In genomic region chr17:76178124-76178523, GRCh38 we compare ENCODE assay signal across 31 cellular contexts. TPM values are rescaled to one million over a fixed set of nuclear protein-coding genes. Genes with fewer than 3 reads are reported as not detected.
DNase-seq lines count a peak whose midpoint lies in the region; ATAC-seq, FAIRE-seq and TF ChIP-seq lines count a peak whose summit lies in the region.
"Had no signal": no experiment of that assay in that cellular context is flagged by ENCODE, and none has a peak within 500 bp of the region (broad histone marks: within the 10 kb centered on the region; RNA-seq: fewer than 3 reads in every experiment).

No MANE protein-coding gene starts in this region.

- TF ChIP-seq EP300 in HepG2 (IDR thresholded peaks at IDR 0.05; ENCODE audit: low read depth in 2 of 2, low read length in 2 of 2) (no peak), HepG2 (CRISPR knock-in tag; IDR thresholded peaks at IDR 0.05; ENCODE audit: borderline replicate concordance) (no peak)

- H3K27ac Mint-ChIP-seq in T-helper 1 cell treated with Interleukin-12 subunit alpha and Interleukin-12 subunit beta and Interleukin-4 antibody, amounts not matched to agents 30 μg/mL and 1 μg/mL, for 36 hours, result peak overlapping the region; percentile 90
- H3K27ac Mint-ChIP-seq in activated naive CD8-positive, alpha-beta T cell treated with anti-CD3 and anti-CD28 coated beads, Interleukin-2, amount 10 ng/mL, durations not matched to agents 7 days and 5 days, result peak overlapping the region; percentile 88
- H3K27ac Mint-ChIP-seq: endodermal cell, mesothelial cell of epicardium, type B pancreatic cell had no signal

- peaks cover 18% of the 10 kb centered on the region for H3K36me3 Mint-ChIP-seq in T-helper 1 cell treated with Interleukin-12 subunit alpha and Interleukin-12 subunit beta and Interleukin-4 antibody, amounts not matched to agents 30 μg/mL and 1 μg/mL, for 36 hours (ENCODE audit: low read depth)
- H3K36me3 Mint-ChIP-seq in activated naive CD8-positive, alpha-beta T cell treated with anti-CD3 and anti-CD28 coated beads, Interleukin-2, amount 10 ng/mL, durations not matched to agents 7 days and 5 days, result peaks cover 21% of the 10 kb centered on the region
- H3K36me3 Mint-ChIP-seq: mesothelial cell of epicardium, type B pancreatic cell had no signal

- POLR2A ChIA-PET in HepG2 (lab: Yijun Ruan, JAX), result interaction anchor here (0.6 to 1.3 kb wide), 2 partner anchors 54 to 60 kb away, joined by 3 to 4 read pairs; no protein-coding TSS in a partner anchor
- POLR2A ChIA-PET in activated naive CD8-positive, alpha-beta T cell treated with anti-CD3 and anti-CD28 coated beads, Interleukin-2, amount 10 ng/mL, durations not matched to agents 7 days and 5 days (lab: Charles Lee), result interaction anchor here (0.5 to 18.9 kb wide), 8 partner anchors 12 to 101 kb away, joined by 3 to 1184 read pairs (median 11); partner anchors contain the start of genes FOXJ1 and UBALD2

- H3K4me3 ChIP-seq in HepG2 (replicated peaks in 1 of 3; ENCODE audit: insufficient read depth in 1 of 3, low read depth in 2 of 3, low read length in 3 of 3) (no peak overlapping the region), right lobe of liver (no peak overlapping the region), psoas muscle (no peak overlapping the region), hepatocyte (no peak overlapping the region)
- H3K4me3 ChIP-seq: coronary artery, esophagus muscularis mucosa, left lung, SJSA1 had no signal

- in situ Hi-C loops in HepG2 (cut with HindIII; ENCODE audit: extremely low pct_ligation_motif_present, low pct_unique_long_range_greater_than_20kb), result no loop called here

- no peak for ATAC-seq in HepG2
- no peak for ATAC-seq in right lobe of liver
- no peak for ATAC-seq in activated naive CD8-positive, alpha-beta T cell treated with anti-CD3 and anti-CD28 coated beads, Interleukin-2, amount 10 ng/mL, durations not matched to agents 7 days and 5 days (ENCODE audit: low read depth)
- peak; percentile 10 to 53 (median 38) for ATAC-seq in psoas muscle
- ATAC-seq: left lung had no signal

- no peak for TF ChIP-seq RAD21 in HepG2 (CRISPR knock-in tag; IDR thresholded peaks at IDR 0.05)

- H3K9me3 ChIP-seq in HepG2 (ENCODE audit: low read length) (no peaks in the 10 kb centered on the region), right lobe of liver (no peaks in the 10 kb centered on the region), psoas muscle (no peaks in the 10 kb centered on the region), hepatocyte (ENCODE audit: low read depth) (no peaks in the 10 kb centered on the region)
- H3K9me3 ChIP-seq: esophagus muscularis mucosa, left lung, SJSA1 had no signal

- H3K9ac ChIP-seq in HepG2 (ENCODE audit: insufficient read depth, low read depth, low read length), result no peak overlapping the region

- DNase-seq in T-helper 1 cell (no peak), HepG2 (ENCODE audit: low spot score) (no peak), right lobe of liver (no peak), psoas muscle (no peak), EL (no peak), hepatocyte (ENCODE audit: low spot score) (no peak)
- no peak for DNase-seq in activated naive CD8-positive, alpha-beta T cell treated with anti-CD3 and anti-CD28 coated beads, Interleukin-2, amount 10 ng/mL, durations not matched to agents 7 days and 5 days
- DNase-seq: activated effector memory CD4-positive, alpha-beta T cell treated with Interleukin-2 at 50 U/mL for 16 hours; anterior cingulate cortex; DMS53; endodermal cell; foreskin melanocyte; GF-D8; GOT3; hypothalamus; left lung; NCI-H2029 treated with DMSO at 0.1 percent for 48 hours; NCI-H345; NCI-H774; stimulated activated CD4-positive, alpha-beta T cell treated with anti-CD3 and anti-CD28 coated beads, Interleukin-15, amount 100 ng/mL, for 24 hours; WERI-Rb-1 had no signal

- 74% methylated on average over 7 of the region's 10 CpGs for WGBS in HepG2 (ENCODE audit: low lambda C conversion rate)
- no CpG with 5 or more reads among the region's 10 CpGs for WGBS in right lobe of liver (ENCODE audit: insufficient coverage, low coverage, low lambda C conversion rate, missing lambda C conversion rate)
- WGBS in psoas muscle, 3 donors, result 43 to 56% (median 44%) methylated on average over 10 of the region's 10 CpGs
- WGBS in hepatocyte (ENCODE audit: low lambda C conversion rate, missing lambda C conversion rate), result 97% methylated on average over 10 of the region's 10 CpGs

- intact Hi-C loops in HepG2 (cut with micrococcal nuclease; ENCODE audit: unreplicated experiment), result no loop called here
- intact Hi-C loops in right lobe of liver (cut with DNase I), result loop anchor here in 1 of 2 donors (10.0 kb wide), 1 partner anchor 53 kb away; no protein-coding TSS in a partner anchor
- intact Hi-C loops in psoas muscle (cut with DNase I), result no loop called here

- no peak for TF ChIP-seq CTCF in HepG2 (CRISPR knock-in tag; IDR thresholded peaks at IDR 0.05)
- no peak for TF ChIP-seq CTCF in right lobe of liver (IDR thresholded peaks at IDR 0.05)
- TF ChIP-seq CTCF in psoas muscle (IDR thresholded peaks at IDR 0.05), result no peak
- TF ChIP-seq CTCF in hepatocyte (IDR thresholded peaks at IDR 0.05; ENCODE audit: poor library complexity), result no peak

- BruUV-seq in HepG2 (replicated peaks; lab: Mats Ljungman, UMichigan), result no TSS peak

- H3K36me3 ChIP-seq in HepG2 (replicated peaks in 1 of 2; ENCODE audit: control insufficient read depth in 1 of 2, insufficient read depth in 2 of 2, low read length in 2 of 2) (no peaks in the 10 kb centered on the region), right lobe of liver (no peaks in the 10 kb centered on the region), psoas muscle (ENCODE audit: insufficient read depth in 1 of 2, low read depth in 1 of 2) (no peaks in the 10 kb centered on the region), hepatocyte (replicated peaks; ENCODE audit: insufficient read depth, low read depth) (no peaks in the 10 kb centered on the region)
- H3K36me3 ChIP-seq: esophagus muscularis mucosa, left lung, SJSA1, WERI-Rb-1 had no signal

- H3K4me1 Mint-ChIP-seq in T-helper 1 cell treated with Interleukin-12 subunit alpha and Interleukin-12 subunit beta and Interleukin-4 antibody, amounts not matched to agents 30 μg/mL and 1 μg/mL, for 36 hours (ENCODE audit: low read depth), result peaks cover 44% of the 10 kb centered on the region
- peaks cover 45% of the 10 kb centered on the region for H3K4me1 Mint-ChIP-seq in activated naive CD8-positive, alpha-beta T cell treated with anti-CD3 and anti-CD28 coated beads, Interleukin-2, amount 10 ng/mL, durations not matched to agents 7 days and 5 days

- H3K4me2 ChIP-seq in HepG2 (ENCODE audit: low read depth, low read length) (no peak overlapping the region), hepatocyte (no peak overlapping the region)

- no peak overlapping the region for H3K4me3 Mint-ChIP-seq in T-helper 1 cell treated with Interleukin-12 subunit alpha and Interleukin-12 subunit beta and Interleukin-4 antibody, amounts not matched to agents 30 μg/mL and 1 μg/mL, for 36 hours
- H3K4me3 Mint-ChIP-seq in activated naive CD8-positive, alpha-beta T cell treated with anti-CD3 and anti-CD28 coated beads, Interleukin-2, amount 10 ng/mL, durations not matched to agents 7 days and 5 days, result no peak overlapping the region
- H3K4me3 Mint-ChIP-seq: endodermal cell, mesothelial cell of epicardium, type B pancreatic cell had no signal

- no peaks in the 10 kb centered on the region for H3K27me3 Mint-ChIP-seq in T-helper 1 cell treated with Interleukin-12 subunit alpha and Interleukin-12 subunit beta and Interleukin-4 antibody, amounts not matched to agents 30 μg/mL and 1 μg/mL, for 36 hours (ENCODE audit: low read depth)
- H3K27me3 Mint-ChIP-seq in activated naive CD8-positive, alpha-beta T cell treated with anti-CD3 and anti-CD28 coated beads, Interleukin-2, amount 10 ng/mL, durations not matched to agents 7 days and 5 days, result no peaks in the 10 kb centered on the region
- H3K27me3 Mint-ChIP-seq: type B pancreatic cell had no signal

- H3K9me2 ChIP-seq in hepatocyte (replicated peaks; ENCODE audit: insufficient read depth), result no peaks in the 10 kb centered on the region

- H3K79me2 ChIP-seq in HepG2 (ENCODE audit: insufficient read depth, low read length), result no peaks in the 10 kb centered on the region
- H3K79me2 ChIP-seq in hepatocyte, result no peaks in the 10 kb centered on the region

- no peaks in the 10 kb centered on the region for H3K9me3 Mint-ChIP-seq in T-helper 1 cell treated with Interleukin-12 subunit alpha and Interleukin-12 subunit beta and Interleukin-4 antibody, amounts not matched to agents 30 μg/mL and 1 μg/mL, for 36 hours
- no peaks in the 10 kb centered on the region for H3K9me3 Mint-ChIP-seq in activated naive CD8-positive, alpha-beta T cell treated with anti-CD3 and anti-CD28 coated beads, Interleukin-2, amount 10 ng/mL, durations not matched to agents 7 days and 5 days
- H3K9me3 Mint-ChIP-seq: endodermal cell, mesothelial cell of epicardium, type B pancreatic cell had no signal

- TF ChIP-seq POLR2A in HepG2 (IDR thresholded peaks at IDR 0.05; ENCODE audit: insufficient read depth in 1 of 2, low read depth in 2 of 2, low read length in 2 of 2) (no peak), right lobe of liver (IDR thresholded peaks at IDR 0.05) (no peak)

- no peak for FAIRE-seq in HepG2 (lab: Jason Lieb, UNC)

- no peak overlapping the region for H2AFZ ChIP-seq in HepG2 (ENCODE audit: low read length)
- no peak overlapping the region for H2AFZ ChIP-seq in hepatocyte

- CTCF ChIA-PET in HepG2 (lab: Yijun Ruan, JAX; ENCODE audit: low intra/inter-chr PET ratio, low total read pairs), result no interaction called here

- no peak overlapping the region for H3K27ac ChIP-seq in HepG2 (ENCODE audit: extremely low read length, insufficient read depth, low read length)
- H3K27ac ChIP-seq in right lobe of liver, result no peak overlapping the region
- H3K27ac ChIP-seq in psoas muscle, result no peak overlapping the region
- H3K27ac ChIP-seq in hepatocyte, result no peak overlapping the region
- H3K27ac ChIP-seq: 22Rv1, coronary artery, esophagus muscularis mucosa, left lung, SJSA1, WERI-Rb-1 had no signal

- H3K4me1 ChIP-seq in HepG2 (ENCODE audit: insufficient read depth, low read length) (peaks cover 51% of the 10 kb centered on the region), right lobe of liver (peaks cover 0 to 3% (median 0%) of the 10 kb centered on the region in 4 donors), psoas muscle (peaks cover 17% of the 10 kb centered on the region), hepatocyte (ENCODE audit: insufficient read depth) (peaks cover 8% of the 10 kb centered on the region)

- H3K27me3 ChIP-seq in HepG2 (ENCODE audit: control insufficient read depth in 1 of 2, insufficient read depth in 2 of 2, low read length in 2 of 2) (peaks cover 0 to 1% of the 10 kb centered on the region in 2 experiments; a peak in 1 of 5 replicates), right lobe of liver (no peaks in the 10 kb centered on the region), psoas muscle (ENCODE audit: insufficient read depth in 3 of 3, low read length in 2 of 3) (no peaks in the 10 kb centered on the region), hepatocyte (no peaks in the 10 kb centered on the region)
- H3K27me3 ChIP-seq: esophagus muscularis mucosa, left lung, SJSA1 had no signal

- H4K20me1 ChIP-seq in HepG2 (ENCODE audit: insufficient read depth, low read length) (no peaks in the 10 kb centered on the region), hepatocyte (ENCODE audit: insufficient read depth, poor library complexity, severe bottlenecking) (no peaks in the 10 kb centered on the region)

RNA-seq across cellular contexts. Expression of gene FOXJ1, which starts 37.1 kb away (rescaled TPM):
- total RNA-seq in HepG2 (2016; rRNA removed; fragmentation: Illumina TruSeq; extraction: Trizol) (1.4 and 1.6 TPM in 2 replicates), right lobe of liver (under 1 TPM in 3 of 6 experiments, not detected in 3; 0.06 to 0.12 (median 0.11) TPM), psoas muscle (under 1 TPM in 2 of 4 donors, not detected in 2; 0.11 to 0.15 TPM), hepatocyte (1.6 and 1.9 TPM in 2 replicates)
- total RNA-seq in HepG2 (2016; cell fraction: cytosol; rRNA removed; fragmentation: Illumina TruSeq; extraction: Trizol; ENCODE audit: low read depth), result 0.09 and 0.30 TPM in 2 replicates
- 1.4 and 1.9 TPM in 2 replicates for total RNA-seq in HepG2 (2016; cell fraction: insoluble cytoplasmic fraction; rRNA removed; fragmentation: Illumina TruSeq; extraction: Trizol)
- total RNA-seq in HepG2 (2016; cell fraction: membrane; rRNA removed; fragmentation: Illumina TruSeq; extraction: Trizol), result 0.77 and 0.93 TPM in 2 replicates
- total RNA-seq in HepG2 (2016; cell fraction: nucleus; rRNA removed; fragmentation: Illumina TruSeq; extraction: Trizol), result 0.94 and 1.3 TPM in 2 replicates
- polyA plus RNA-seq in HepG2 (2011; rRNA removed) (0.98 and 1.2 TPM in 2 replicates), psoas muscle (under 1 TPM; 0.07 to 0.11 (median 0.09) TPM), hepatocyte (1.1 and 2.2 TPM in 2 replicates)
- 0.82 and 1.5 TPM in 2 replicates for polyA plus RNA-seq in HepG2 (2011; cell fraction: cytosol; rRNA removed)
- 2.8 and 3.7 TPM in 2 replicates for polyA plus RNA-seq in HepG2 (2011; cell fraction: nucleus; rRNA removed)
- 0.66 and 0.96 TPM in 2 replicates for polyA plus RNA-seq in HepG2 (2012)
- 0.31 and 0.45 TPM in 2 replicates for polyA plus RNA-seq in HepG2 (2016; cell fraction: cytosol; fragmentation: Illumina TruSeq; extraction: Trizol; ENCODE audit: low read depth)
- 1.3 and 1.4 TPM in 2 replicates for polyA plus RNA-seq in HepG2 (2016; cell fraction: insoluble cytoplasmic fraction; fragmentation: Illumina TruSeq; extraction: Trizol; ENCODE audit: low read depth)
- 0.61 and 0.62 TPM in 2 replicates for polyA plus RNA-seq in HepG2 (2016; cell fraction: membrane; fragmentation: Illumina TruSeq; extraction: Trizol; ENCODE audit: low read depth)
- polyA plus RNA-seq in HepG2 (2016; cell fraction: nucleus; fragmentation: Illumina TruSeq; extraction: Trizol; ENCODE audit: insufficient read depth, low read depth), result 2.0 and 2.1 TPM in 2 replicates
- 0.05 and 1.5 TPM in 2 replicates for polyA minus RNA-seq in HepG2 (2011; rRNA and poly(A)+ RNA removed; ENCODE audit: low replicate concordance)
- 0.35 and 0.40 TPM in 2 replicates for polyA minus RNA-seq in HepG2 (2011; cell fraction: cytosol; rRNA and poly(A)+ RNA removed)
- 0.37 and 0.52 TPM in 2 replicates for polyA minus RNA-seq in HepG2 (2011; cell fraction: nucleus; rRNA and poly(A)+ RNA removed)
- 1 to 10 TPM; 5.4 to 5.8 TPM for total RNA-seq in activated naive CD8-positive, alpha-beta T cell treated with anti-CD3 and anti-CD28 coated beads, Interleukin-2, amount 10 ng/mL, durations not matched to agents 7 days and 5 days
- total RNA-seq: M059J, RPMI7951, SJSA1, subcutaneous adipose tissue had no signal

Comparison
In these comparisons a context has a peak if more than half of its experiments do, and no peak if none do; other contexts are left out.
1. ATAC-seq: peak in psoas muscle (4 of 4); none in HepG2 (single experiment), right lobe of liver (0 of 4) and activated naive CD8-positive, alpha-beta T cell treated with anti-CD3 and anti-CD28 coated beads, Interleukin-2, amount 10 ng/mL, durations not matched to agents 7 days and 5 days (single experiment).